In the genomic region with DNA sequence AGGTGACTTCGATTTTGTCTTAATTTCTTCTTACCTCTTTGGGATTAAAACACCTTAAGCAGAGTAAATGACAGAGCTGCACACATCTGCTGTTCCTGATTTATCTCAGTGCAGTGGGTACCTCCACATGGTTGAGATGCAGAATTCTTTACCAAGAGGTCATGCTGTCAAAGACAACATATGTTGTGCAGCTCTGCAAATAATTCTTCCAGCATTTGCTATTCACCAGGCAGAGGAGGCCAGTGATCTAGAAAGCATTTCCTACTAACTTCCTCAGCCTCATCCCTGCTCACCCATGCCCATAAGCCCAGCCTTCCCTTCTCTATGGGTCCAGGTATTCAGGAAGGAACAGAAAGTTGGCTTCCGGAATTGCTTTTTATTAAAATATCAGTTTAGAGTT, we compare ENCODE assay signal across 22 cellular contexts.
DNase-seq lines count a peak whose midpoint lies in the region; ATAC-seq and TF ChIP-seq lines count a peak whose summit lies in the region.
"Had no signal": no experiment of that assay in that cellular context is flagged by ENCODE, and none has a peak within 500 bp of the region (broad histone marks: within the 10 kb centered on the region; RNA-seq: fewer than 3 reads in every experiment).

No MANE protein-coding gene starts in this region.

- H3K36me3 ChIP-seq in osteoblast (ENCODE audit: insufficient read depth, low read length): no peaks in the 10 kb centered on the region
- no peaks in the 10 kb centered on the region for H3K36me3 ChIP-seq in vagina
- H3K36me3 ChIP-seq: BLaER1 had no signal

- DNase-seq in NCI-H146 (lab: John Stamatoyannopoulos, UW) (peak; percentile 35), NCI-H146 treated with DMSO at 0.1 percent for 48 hours (lab: John Stamatoyannopoulos, UW; ENCODE audit: unreplicated experiment) (no peak), NCI-H345 treated with DMSO at 0.1 percent for 48 hours (lab: John Stamatoyannopoulos, UW; ENCODE audit: unreplicated experiment) (peak; percentile 6), osteoblast (ENCODE audit: insufficient read length, low spot score, missing footprints) (peak; percentile 59), vagina (ENCODE audit: extremely low spot score in 2 of 2) (peak; percentile 14 to 34), caudate nucleus (lab: John Stamatoyannopoulos, UW) (no peak)
- DNase-seq: Caco-2; CD4-positive, CD25-positive, alpha-beta regulatory T cell; DMS153; DMS79; EL; GDM1; GOT3; H7; HCEC 1CT had no signal

- H3K4me3 ChIP-seq in osteoblast (ENCODE audit: insufficient read depth, low read length) (no peak overlapping the region), vagina (no peak overlapping the region)
- H3K4me3 ChIP-seq: BLaER1, GM12878 had no signal

- no peaks in the 10 kb centered on the region for H3K79me2 ChIP-seq in osteoblast (ENCODE audit: insufficient read depth, low read length)

- no peak overlapping the region for H3K4me2 ChIP-seq in osteoblast (ENCODE audit: insufficient read depth, low read length)
- H3K4me2 ChIP-seq: BLaER1 had no signal

- TF ChIP-seq CTCF in osteoblast (IDR thresholded peaks at IDR 0.05; ENCODE audit: extremely low read depth, low read depth, low read length) (no peak), vagina (IDR thresholded peaks at IDR 0.05) (no peak)

- intact Hi-C loops in vagina (cut with DNase I): no loop called here

- H3K27ac ChIP-seq in osteoblast (ENCODE audit: low read depth, low read length) (no peak overlapping the region), vagina (peak overlapping the region; percentile 72), caudate nucleus (ENCODE audit: low read depth, low read length) (no peak overlapping the region)
- H3K27ac ChIP-seq: 22Rv1, BLaER1, C4-2B had no signal

- no peak overlapping the region for H2AFZ ChIP-seq in osteoblast (ENCODE audit: low read length)

- ATAC-seq in HG03354 (IDR thresholded peaks at IDR 0.05; ENCODE audit: poor library complexity, severe bottlenecking, unreplicated experiment) (no peak), GM21528 (IDR thresholded peaks at IDR 0.05; ENCODE audit: low FRiP score, unreplicated experiment) (no peak)
- ATAC-seq: CD8-positive, alpha-beta T cell; GM12878 had no signal

- H3K27me3 ChIP-seq in osteoblast (ENCODE audit: insufficient read depth, low read length): no peaks in the 10 kb centered on the region
- H3K27me3 ChIP-seq in vagina: no peaks in the 10 kb centered on the region
- H3K27me3 ChIP-seq: BLaER1 had no signal

- H3K4me1 ChIP-seq in osteoblast (ENCODE audit: insufficient read depth, low read length) (peaks cover 22% of the 10 kb centered on the region), vagina (peaks cover 8% of the 10 kb centered on the region)
- H3K4me1 ChIP-seq: Caco-2 had no signal

- H3K9me3 ChIP-seq in osteoblast (ENCODE audit: low read depth, low read length) (no peaks in the 10 kb centered on the region), vagina (no peaks in the 10 kb centered on the region)

- TF ChIP-seq POLR2A in vagina (IDR thresholded peaks at IDR 0.05): no peak

- no peaks in the 10 kb centered on the region for H4K20me1 ChIP-seq in osteoblast (ENCODE audit: insufficient read depth, low read length)
- H4K20me1 ChIP-seq: BLaER1 had no signal

Comparison
In these comparisons a context has a peak if more than half of its experiments do, and no peak if none do; other contexts are left out.
1. DNase-seq: peak in NCI-H146 (single experiment), NCI-H345 treated with DMSO at 0.1 percent for 48 hours (single experiment), osteoblast (single experiment) and vagina (2 of 2); none in NCI-H146 treated with DMSO at 0.1 percent for 48 hours (single experiment) and caudate nucleus (0 of 61).